ENCODE assay signal across 27 cellular contexts in genomic region chr14:23385244-23385643, GRCh38. TPM values are rescaled to one million over a fixed set of nuclear protein-coding genes. Genes with fewer than 3 reads are reported as not detected.
"Had no signal": no experiment of that assay in that cellular context is flagged by ENCODE, and none has a peak within 500 bp of the region (broad histone marks: within the 10 kb centered on the region; RNA-seq: fewer than 3 reads in every experiment).

No MANE protein-coding gene starts in this region.

- H3K27me3 ChIP-seq: dorsolateral prefrontal cortex, gastrocnemius medialis, right atrium auricular region, testis had no signal

- H3K9me3 ChIP-seq: gastrocnemius medialis, lower lobe of right lung, prostate gland, right atrium auricular region, spleen, testis, tibial artery had no signal

- ATAC-seq: gastrocnemius medialis; left ventricle myocardium superior; lower lobe of right lung; naive thymus-derived CD8-positive, alpha-beta T cell; stimulated activated memory B cell treated with anti-CD40 and anti-IgM and Interleukin-4, amounts not matched to agents 10 μg/mL and 1 μg/mL and 100 μg/mL, for 72 hours; stimulated activated naive CD8-positive, alpha-beta T cell treated with anti-CD3 and anti-CD28 coated beads, Interleukin-15, Interleukin-2, amounts not matched to agents 100 U/mL and 50 U/mL, for 24 hours had no signal

- H3K4me3 ChIP-seq: dorsolateral prefrontal cortex, gastrocnemius medialis, lower lobe of right lung, prostate gland, right atrium auricular region, skin epidermis, spleen, testis, tibial artery had no signal

- H3K27ac ChIP-seq: dorsolateral prefrontal cortex, gastrocnemius medialis, lower lobe of right lung, prostate gland, skin epidermis, spleen, testis, tibial artery had no signal

- H3K36me3 ChIP-seq: lower lobe of right lung, prostate gland, spleen, tibial artery had no signal

- H3K4me1 ChIP-seq: gastrocnemius medialis, lower lobe of right lung, prostate gland, right atrium auricular region, spleen, tibial artery had no signal

- DNase-seq: dorsolateral prefrontal cortex; effector CD4-positive, alpha-beta T cell; foreskin fibroblast; gastrocnemius medialis; head of caudate nucleus; left ventricle myocardium superior; lower lobe of right lung; naive thymus-derived CD8-positive, alpha-beta T cell; nephron progenitor cell; nucleus accumbens; spleen; stimulated activated CD4-positive, alpha-beta T cell treated with anti-CD3 and anti-CD28 coated beads, Interleukin-4, amount 100 ng/mL, for 4 hours; stimulated activated naive CD8-positive, alpha-beta T cell treated with anti-CD3 and anti-CD28 coated beads, Interleukin-15, Interleukin-2, amounts not matched to agents 100 U/mL and 50 U/mL, for 24 hours; substantia nigra; testis; tibial artery had no signal

RNA-seq across cellular contexts. Expression of gene CMTM5, which starts 8.4 kb away (rescaled TPM):
- total RNA-seq: glomerular endothelial cell; left ventricle myocardium superior; mesenteric fat pad; myocyte; naive thymus-derived CD8-positive, alpha-beta T cell; osteocyte; right atrium auricular region had no signal
- polyA plus RNA-seq: keratinocyte; naive thymus-derived CD8-positive, alpha-beta T cell had no signal

RNA-seq across cellular contexts. Expression of gene IL25, which starts 12.6 kb away (rescaled TPM):
- total RNA-seq: gastrocnemius medialis; glomerular endothelial cell; left ventricle myocardium superior; lower lobe of right lung; mesenteric fat pad; myocyte; naive thymus-derived CD8-positive, alpha-beta T cell; osteocyte; prostate gland; right atrium auricular region; spleen; urinary bladder had no signal
- polyA plus RNA-seq: esophagus; keratinocyte; naive thymus-derived CD8-positive, alpha-beta T cell; spleen; urinary bladder had no signal

RNA-seq across cellular contexts. Expression of gene EFS, which starts 20.3 kb away (rescaled TPM):
- total RNA-seq: myocyte; naive thymus-derived CD8-positive, alpha-beta T cell had no signal
- polyA plus RNA-seq: naive thymus-derived CD8-positive, alpha-beta T cell had no signal

RNA-seq across cellular contexts. Expression of gene MYH6, which starts 22.8 kb away (rescaled TPM):
- total RNA-seq: glomerular endothelial cell; mesenteric fat pad; naive thymus-derived CD8-positive, alpha-beta T cell; osteocyte had no signal
- polyA plus RNA-seq: keratinocyte; naive thymus-derived CD8-positive, alpha-beta T cell; urinary bladder had no signal
